8 cellular contexts compared by ENCODE assay signal in the genomic region with DNA sequence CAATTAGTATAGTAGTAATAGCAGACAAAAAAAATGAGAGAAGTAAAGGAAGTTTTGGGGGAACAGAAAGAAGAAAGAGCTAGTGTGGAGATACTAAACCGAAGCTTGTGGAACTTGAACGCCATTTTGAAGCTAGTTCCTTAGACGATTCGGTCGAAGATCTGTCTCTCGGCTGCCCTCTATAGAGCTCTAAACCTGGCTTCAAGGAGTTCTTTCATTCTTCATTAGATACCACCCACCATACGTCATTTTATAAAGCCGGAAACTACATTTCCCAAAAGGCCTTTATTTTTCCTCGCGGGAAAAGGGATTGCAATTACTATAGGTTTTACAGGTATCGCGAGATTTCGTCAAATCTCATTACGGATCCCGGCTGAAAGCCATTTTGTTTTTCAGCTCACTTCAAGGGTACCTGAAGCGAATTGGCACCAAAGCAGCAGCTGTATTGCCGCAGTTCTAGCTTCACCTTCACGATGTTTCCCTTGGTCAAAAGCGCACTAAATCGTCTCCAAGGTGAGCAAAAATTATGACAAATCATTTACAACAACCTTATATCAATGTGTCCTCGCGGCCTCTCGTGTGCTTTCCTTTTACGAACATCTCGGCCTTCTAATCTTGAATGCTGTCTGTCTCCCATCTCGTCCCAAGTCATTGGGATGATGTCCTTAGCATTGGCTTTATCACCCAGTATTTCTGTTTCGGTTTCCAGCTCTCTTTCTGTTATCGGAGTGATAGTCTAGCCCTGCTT. TPM values are rescaled to one million over a fixed set of nuclear protein-coding genes. Genes with fewer than 3 reads are reported as not detected.
A peak's percentile ranks its signal among the peaks of the same experiment; 100 is the strongest.
DNase-seq lines count a peak whose midpoint lies in the region; ATAC-seq and TF ChIP-seq lines count a peak whose summit lies in the region.

A gene with protein sequence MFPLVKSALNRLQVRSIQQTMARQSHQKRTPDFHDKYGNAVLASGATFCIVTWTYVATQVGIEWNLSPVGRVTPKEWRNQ (plus strand): TSS at position 388 of the 748 bp plus-strand sequence. CDS start 86 bp downstream, at position 474.

- H3K4me1 Mint-ChIP-seq in activated naive CD8-positive, alpha-beta T cell treated with anti-CD3 and anti-CD28 coated beads, Interleukin-2, amount 10 ng/mL, durations not matched to agents 7 days and 5 days, result peaks cover 11% of the 10 kb centered on the region

- H3K4me3 Mint-ChIP-seq in activated naive CD8-positive, alpha-beta T cell treated with anti-CD3 and anti-CD28 coated beads, Interleukin-2, amount 10 ng/mL, durations not matched to agents 7 days and 5 days, result peak within 1 kb of the TSS; percentile 92

- H3K4me3 ChIP-seq in GM12865 (ENCODE audit: low read depth, low read length) (peak within 1 kb of the TSS; percentile 91), NB4 (ENCODE audit: low read depth, low read length) (peak within 1 kb of the TSS; percentile 95), SK-N-MC (peak within 1 kb of the TSS; percentile 86), upper lobe of left lung (peak within 1 kb of the TSS; percentile 21 to 62 (median 50))

- H3K27me3 ChIP-seq in upper lobe of left lung, result no peaks in the 10 kb centered on the region

- H3K4me1 ChIP-seq in upper lobe of left lung, result peaks cover 5 to 9% (median 6%) of the 10 kb centered on the region in 4 donors

- POLR2A ChIA-PET in activated naive CD8-positive, alpha-beta T cell treated with anti-CD3 and anti-CD28 coated beads, Interleukin-2, amount 10 ng/mL, durations not matched to agents 7 days and 5 days (lab: Charles Lee), result interaction anchor here (0.9 to 2.5 kb wide), 9 partner anchors 10 to 1209 kb away, joined by 3 to 25 read pairs (median 5); partner anchors contain the start of genes ATP7A, FGF16 and PGK1

- H3K27me3 Mint-ChIP-seq in activated naive CD8-positive, alpha-beta T cell treated with anti-CD3 and anti-CD28 coated beads, Interleukin-2, amount 10 ng/mL, durations not matched to agents 7 days and 5 days, result no peaks in the 10 kb centered on the region

- DNase-seq in GM12865 (ENCODE audit: low read depth) (peak; percentile 95), NB4 (ENCODE audit: low read depth) (peak; percentile 94), SK-N-MC (ENCODE audit: low read depth, low spot score) (peak; percentile 93), glomerular visceral epithelial cell (ENCODE audit: extremely low spot score) (peak; percentile 94), nucleus accumbens (lab: John Stamatoyannopoulos, UW) (peak in 53 of 56 donors; percentile 0 to 89 (median 47)), upper lobe of left lung (peak in 1 of 2 donors; percentile 68)
- peak; percentile 44 for DNase-seq in activated naive CD8-positive, alpha-beta T cell treated with anti-CD3 and anti-CD28 coated beads, Interleukin-2, amount 10 ng/mL, durations not matched to agents 7 days and 5 days

- H3K9ac ChIP-seq in SK-N-MC (ENCODE audit: insufficient read length), result peak within 1 kb of the TSS; percentile 95

- TF ChIP-seq CTCF in GM12865 (IDR thresholded peaks at IDR 0.05; ENCODE audit: insufficient read depth, low read depth, low read length, missing control alignments) (peak; percentile 34), NB4 (IDR thresholded peaks at IDR 0.05; ENCODE audit: low read depth, low read length) (peak; percentile 34), upper lobe of left lung (IDR thresholded peaks at IDR 0.05) (peak in 4 of 6 experiments; percentile 17 to 25 (median 22))

- no peak for TF ChIP-seq EP300 in upper lobe of left lung (IDR thresholded peaks at IDR 0.05)

- peak within 1 kb of the TSS; percentile 91 for H3K27ac ChIP-seq in SK-N-MC
- H3K27ac ChIP-seq in upper lobe of left lung, result peak within 1 kb of the TSS; percentile 80 to 89 (median 86)

- H3K27ac Mint-ChIP-seq in activated naive CD8-positive, alpha-beta T cell treated with anti-CD3 and anti-CD28 coated beads, Interleukin-2, amount 10 ng/mL, durations not matched to agents 7 days and 5 days, result peak within 1 kb of the TSS; percentile 97

- peaks cover 16% of the 10 kb centered on the region for H3K36me3 Mint-ChIP-seq in activated naive CD8-positive, alpha-beta T cell treated with anti-CD3 and anti-CD28 coated beads, Interleukin-2, amount 10 ng/mL, durations not matched to agents 7 days and 5 days

- H3K9me3 Mint-ChIP-seq in activated naive CD8-positive, alpha-beta T cell treated with anti-CD3 and anti-CD28 coated beads, Interleukin-2, amount 10 ng/mL, durations not matched to agents 7 days and 5 days, result no peaks in the 10 kb centered on the region

- TF ChIP-seq POLR2A in NB4 (IDR thresholded peaks at IDR 0.05; ENCODE audit: extremely low read depth, insufficient read length) (peak; percentile 84), upper lobe of left lung (IDR thresholded peaks at IDR 0.05) (peak in 3 of 4 donors; percentile 51 to 78 (median 60))

- peak; percentile 62 for ATAC-seq in HG02610 (IDR thresholded peaks at IDR 0.05; ENCODE audit: unreplicated experiment)
- ATAC-seq in activated naive CD8-positive, alpha-beta T cell treated with anti-CD3 and anti-CD28 coated beads, Interleukin-2, amount 10 ng/mL, durations not matched to agents 7 days and 5 days (ENCODE audit: low read depth), result peak; percentile 65
- ATAC-seq in upper lobe of left lung (ENCODE audit: low FRiP score in 2 of 2), result peak; percentile 90

- WGBS in upper lobe of left lung, 2 donors, result 0 to 32% methylated on average over 24 to 28 of the region's 28 CpGs

- H3K36me3 ChIP-seq in SK-N-MC (ENCODE audit: insufficient read depth, low read length), result peaks cover 31% of the 10 kb centered on the region
- peaks cover 0 to 17% (median 0%) of the 10 kb centered on the region in 4 donors for H3K36me3 ChIP-seq in upper lobe of left lung

- H3K9me3 ChIP-seq in SK-N-MC (ENCODE audit: low read depth, low read length) (no peaks in the 10 kb centered on the region), upper lobe of left lung (no peaks in the 10 kb centered on the region)

RNA-seq across cellular contexts. Expression of the gene that starts here (rescaled TPM):
- total RNA-seq in activated naive CD8-positive, alpha-beta T cell treated with anti-CD3 and anti-CD28 coated beads, Interleukin-2, amount 10 ng/mL, durations not matched to agents 7 days and 5 days, result 100 to 1,000 TPM; 232 to 239 TPM
- total RNA-seq in upper lobe of left lung, result 100 to 1,000 TPM in 5 of 6 donors, 10 to 100 TPM in 1; 16.8 to 253 (median 152) TPM
